8 cellular contexts compared by ENCODE assay signal in genomic region chr7:124101173-124101768, GRCh38.
A peak's percentile ranks its signal among the peaks of the same experiment; 100 is the strongest.
DNase-seq lines count a peak whose midpoint lies in the region; FAIRE-seq and TF ChIP-seq lines count a peak whose summit lies in the region.

No MANE protein-coding gene starts in this region.

- intact Hi-C loops in kidney (cut with DNase I): no loop called here

- TF ChIP-seq CTCF in astrocyte of the cerebellum (IDR thresholded peaks at IDR 0.05; ENCODE audit: low read depth, low read length, missing control alignments) (peak; percentile 38), kidney (IDR thresholded peaks at IDR 0.05; ENCODE audit: borderline replicate concordance, extremely low read depth, insufficient read depth) (no peak)

- no peak overlapping the region for H3K27ac ChIP-seq in kidney (ENCODE audit: low read depth in 2 of 2, low read length in 2 of 2)

- H3K4me3 ChIP-seq in astrocyte of the cerebellum (ENCODE audit: low read depth, low read length): no peak overlapping the region
- H3K4me3 ChIP-seq in kidney (ENCODE audit: low read length in 2 of 2): no peak overlapping the region

- no peaks in the 10 kb centered on the region for H3K36me3 ChIP-seq in kidney (ENCODE audit: control insufficient read depth in 1 of 2, insufficient read depth in 2 of 2, low read length in 2 of 2)

- no peak for FAIRE-seq in kidney (lab: Jason Lieb, UNC)

- no peaks in the 10 kb centered on the region for H3K4me1 ChIP-seq in kidney (ENCODE audit: control insufficient read depth in 1 of 2, insufficient read depth in 1 of 2, low read depth in 1 of 2, low read length in 2 of 2)

- H3K9ac ChIP-seq in kidney (ENCODE audit: low read length in 2 of 2): no peak overlapping the region

- H3K9me3 ChIP-seq in kidney (ENCODE audit: control insufficient read depth in 1 of 2, low read length in 2 of 2): no peaks in the 10 kb centered on the region

- DNase-seq in EH (ENCODE audit: low read depth) (peak; percentile 0), HuH-7 (ENCODE audit: low spot score) (peak; percentile 6), astrocyte of the cerebellum (ENCODE audit: low read depth) (no peak), medulla oblongata (ENCODE audit: extremely low spot score) (peak; percentile 56), DMS153 treated with DMSO at 0.1 percent for 48 hours (lab: John Stamatoyannopoulos, UW; ENCODE audit: unreplicated experiment) (no peak), kidney (no peak)
- DNase-seq in stimulated activated naive CD4-positive, alpha-beta T cell treated with Interleukin-2 at 50 U/mL for 16 hours (lab: John Stamatoyannopoulos, UW): no peak
- no peak for DNase-seq in activated CD8-positive, alpha-beta memory T cell treated with anti-CD3 and anti-CD28 coated beads, Interleukin-2, amount 50 U/mL, for 48 hours

- in situ Hi-C loops in astrocyte of the cerebellum (cut with HindIII; ENCODE audit: low sequenced_read_pairs): no loop called here

Comparison
In these comparisons a context has a peak if more than half of its experiments do, and no peak if none do; other contexts are left out.
1. DNase-seq: peak in EH (single experiment), HuH-7 (single experiment) and medulla oblongata (single experiment); none in astrocyte of the cerebellum (single experiment), DMS153 treated with DMSO at 0.1 percent for 48 hours (single experiment), stimulated activated naive CD4-positive, alpha-beta T cell treated with Interleukin-2 at 50 U/mL for 16 hours (single experiment), activated CD8-positive, alpha-beta memory T cell treated with anti-CD3 and anti-CD28 coated beads, Interleukin-2, amount 50 U/mL, for 48 hours (single experiment) and kidney (single experiment).